Comparison of ENCODE assay signal across 8 cellular contexts in genomic region chr2:67397143-67397986, GRCh38. TPM values are rescaled to one million over a fixed set of nuclear protein-coding genes. Genes with fewer than 3 reads are reported as not detected.
A peak's percentile ranks its signal among the peaks of the same experiment; 100 is the strongest.
DNase-seq lines count a peak whose midpoint lies in the region; ATAC-seq and TF ChIP-seq lines count a peak whose summit lies in the region.

TSS of gene ETAA1 (plus strand) at chr2:67397333. CDS start at chr2:67397449, 116 bp downstream.

- peaks cover 35% of the 10 kb centered on the region for H3K79me2 ChIP-seq in DND-41 (ENCODE audit: insufficient read depth, low read length)
- peaks cover 45% of the 10 kb centered on the region for H3K79me2 ChIP-seq in GM23248 (ENCODE audit: insufficient read depth)

- H3K9me3 ChIP-seq in DND-41 (ENCODE audit: insufficient read depth, low read length, severe bottlenecking) (no peaks in the 10 kb centered on the region), GM23248 (ENCODE audit: low read depth) (no peaks in the 10 kb centered on the region)

- H3K27ac Mint-ChIP-seq in naive thymus-derived CD8-positive, alpha-beta T cell = peak within 1 kb of the TSS; percentile 97 to 100 (median 98)

- H3K27ac ChIP-seq in DND-41 (ENCODE audit: low read length) = peak within 1 kb of the TSS; percentile 95
- peak within 1 kb of the TSS; percentile 85 for H3K27ac ChIP-seq in GM23248
- peak within 1 kb of the TSS; percentile 90 for H3K27ac ChIP-seq in RWPE1

- TF ChIP-seq CTCF in DND-41 (IDR thresholded peaks at IDR 0.05; ENCODE audit: borderline replicate concordance, extremely low read depth, low read length, poor library complexity, severe bottlenecking) = no peak
- TF ChIP-seq CTCF in LNCaP clone FGC (IDR thresholded peaks at IDR 0.05; ENCODE audit: control insufficient read depth, extremely low read depth, insufficient read depth) = no peak
- TF ChIP-seq CTCF in RWPE1 (conservative IDR thresholded peaks at IDR 0.05; ENCODE audit: low read depth) = no peak
- TF ChIP-seq CTCF in fibroblast of mammary gland (conservative IDR thresholded peaks at IDR 0.05; ENCODE audit: control insufficient read depth, insufficient read depth, low read depth, low read length) = no peak

- H3K4me1 ChIP-seq in DND-41 (ENCODE audit: insufficient read depth, low read length) = peaks cover 31% of the 10 kb centered on the region
- peaks cover 62% of the 10 kb centered on the region for H3K4me1 ChIP-seq in GM23248 (ENCODE audit: insufficient read depth)

- no peaks in the 10 kb centered on the region for H3K9me2 ChIP-seq in GM23248 (ENCODE audit: insufficient read depth)

- peaks cover 0 to 18% (median 2%) of the 10 kb centered on the region in 3 donors for H3K36me3 Mint-ChIP-seq in naive thymus-derived CD8-positive, alpha-beta T cell

- H3K4me1 Mint-ChIP-seq in naive thymus-derived CD8-positive, alpha-beta T cell = peaks cover 4 to 25% (median 11%) of the 10 kb centered on the region in 4 donors

- no peaks in the 10 kb centered on the region for H3K27me3 ChIP-seq in DND-41 (ENCODE audit: insufficient read depth, low read length, poor library complexity)
- no peaks in the 10 kb centered on the region for H3K27me3 ChIP-seq in GM23248 (replicated peaks; ENCODE audit: insufficient read depth)

- POLR2A ChIA-PET in RWPE1 (lab: Yijun Ruan, JAX; ENCODE audit: low non-redundant PET) = interaction anchor here (0.5 to 0.6 kb wide), 4 partner anchors 11 to 1747 kb away, joined by 3 to 11 read pairs (median 4); no protein-coding TSS in a partner anchor
- POLR2A ChIA-PET in naive thymus-derived CD8-positive, alpha-beta T cell (lab: Charles Lee) = no interaction called here

- H3K4me3 Mint-ChIP-seq in naive thymus-derived CD8-positive, alpha-beta T cell = peak within 1 kb of the TSS; percentile 92 to 100 (median 98)

- WGBS in GM23248 (ENCODE audit: low coverage in 1 of 2, low lambda C conversion rate in 2 of 2, missing lambda C conversion rate in 2 of 2), 2 experiments = 1 to 2% methylated on average over 61 of the region's 61 CpGs

- H3K4me2 ChIP-seq in DND-41 (ENCODE audit: insufficient read depth, low read length) (peak within 1 kb of the TSS; percentile 67), GM23248 (ENCODE audit: unreplicated experiment) (peak within 1 kb of the TSS; percentile 81)

- peak within 1 kb of the TSS; percentile 73 to 79 for H3K4me3 ChIP-seq in DND-41 (ENCODE audit: low read depth in 1 of 2, low read length in 2 of 2)
- H3K4me3 ChIP-seq in GM23248 = peak within 1 kb of the TSS; percentile 94
- peak within 1 kb of the TSS; percentile 76 for H3K4me3 ChIP-seq in LNCaP clone FGC (ENCODE audit: low read depth, low read length)
- H3K4me3 ChIP-seq in fibroblast of mammary gland (ENCODE audit: control insufficient read depth, low read depth, low read length) = peak within 1 kb of the TSS; percentile 82

- peak; percentile 93 for DNase-seq in DND-41
- peak; percentile 98 for DNase-seq in GM23248
- no peak for DNase-seq in LNCaP clone FGC (ENCODE audit: low read depth)
- peak; percentile 97 for DNase-seq in RWPE1 (ENCODE audit: low spot score)
- peak; percentile 90 for DNase-seq in activated T-helper 9 cell treated with anti-CD3 and anti-CD28 coated beads, Interleukin-2, amount 50 U/mL, for 16 hours (ENCODE audit: low read depth)
- peak; percentile 85 for DNase-seq in fibroblast of mammary gland (ENCODE audit: low read depth)
- peak; percentile 87 to 95 (median 92) for DNase-seq in naive thymus-derived CD8-positive, alpha-beta T cell
- peak; percentile 87 to 92 (median 89) for DNase-seq in stimulated activated naive CD4-positive, alpha-beta T cell (lab: John Stamatoyannopoulos, UW)

- ATAC-seq in DND-41 (ENCODE audit: insufficient read depth, low read depth) = peak; percentile 100
- peak; percentile 98 for ATAC-seq in naive thymus-derived CD8-positive, alpha-beta T cell

- in situ Hi-C loops in GM23248 (cut with MboI) = no loop called here

- peaks cover 28% of the 10 kb centered on the region for H3K36me3 ChIP-seq in DND-41 (ENCODE audit: insufficient read depth, low read length)
- H3K36me3 ChIP-seq in GM23248 (ENCODE audit: low read depth) = peaks cover 6% of the 10 kb centered on the region

- CTCF ChIA-PET in RWPE1 (lab: Yijun Ruan, JAX) = interaction anchor here (0.8 kb wide), 1 partner anchor 50 kb away, joined by 6 read pairs; no protein-coding TSS in a partner anchor

- H4K20me1 ChIP-seq in DND-41 (ENCODE audit: insufficient read depth, low read length) (no peaks in the 10 kb centered on the region), GM23248 (ENCODE audit: insufficient read depth) (no peaks in the 10 kb centered on the region)

- H3F3A ChIP-seq in GM23248 (ENCODE audit: insufficient read depth) = peaks cover 14% of the 10 kb centered on the region

- H3K9me3 Mint-ChIP-seq in naive thymus-derived CD8-positive, alpha-beta T cell = no peaks in the 10 kb centered on the region

- H3K9ac ChIP-seq in DND-41 (ENCODE audit: low read depth, low read length) = peak within 1 kb of the TSS; percentile 94
- H3K9ac ChIP-seq in GM23248 = peak within 1 kb of the TSS; percentile 94

- no peaks in the 10 kb centered on the region for H3K27me3 Mint-ChIP-seq in naive thymus-derived CD8-positive, alpha-beta T cell

- H2AFZ ChIP-seq in DND-41 (ENCODE audit: low read depth, low read length) (peak within 1 kb of the TSS; percentile 83), GM23248 (peak within 1 kb of the TSS; percentile 81)

RNA-seq across cellular contexts. Expression of gene ETAA1, which starts in this region (rescaled TPM):
- 16.0 and 18.6 TPM in 2 replicates for total RNA-seq in GM23248 (2014; rRNA removed; shearing (Covaris generic))
- 8.6 and 9.2 TPM in 2 replicates for polyA plus RNA-seq in GM23248 (2016; fragmentation: Nextera tagmentation; extraction: Ambion mirVana)
- 10 to 100 TPM; 18.3 to 19.2 TPM for total RNA-seq in naive thymus-derived CD8-positive, alpha-beta T cell
- polyA plus RNA-seq in naive thymus-derived CD8-positive, alpha-beta T cell = 1 to 10 TPM; 3.7 to 5.4 (median 4.8) TPM
